Comparison of ENCODE assay signal across 18 cellular contexts in genomic region chr1:228511539-228512445, GRCh38.
"Had no signal": no experiment of that assay in that cellular context is flagged by ENCODE, and none has a peak within 500 bp of the region (broad histone marks: within the 10 kb centered on the region; RNA-seq: fewer than 3 reads in every experiment).

No MANE protein-coding gene starts in this region.

- H3K4me1 ChIP-seq: pancreas, transverse colon had no signal

- H3K9me3 Mint-ChIP-seq: activated CD4-positive, alpha-beta memory T cell treated with anti-CD3 and anti-CD28 coated beads, Interleukin-2, amount 10 ng/mL, durations not matched to agents 7 days and 5 days; activated naive CD4-positive, alpha-beta T cell treated with anti-CD3 and anti-CD28 coated beads for 36 hours; activated naive CD8-positive, alpha-beta T cell treated with anti-CD3 and anti-CD28 coated beads, Interleukin-2, amount 50 U/mL, for 24 hours; memory B cell; stimulated activated naive CD8-positive, alpha-beta T cell treated with anti-CD3 and anti-CD28 coated beads, Interleukin-15, Interleukin-2, amounts not matched to agents 100 ng/mL and 50 ng/mL, for 24 hours had no signal

- DNase-seq: activated CD4-positive, alpha-beta memory T cell treated with anti-CD3 and anti-CD28 coated beads, Interleukin-2, amount 10 ng/mL, durations not matched to agents 7 days and 5 days; activated CD4-positive, alpha-beta T cell treated with anti-CD3 and anti-CD28 coated beads for 48 hours; activated CD4-positive, CD25-positive, alpha-beta regulatory T cell; activated naive CD4-positive, alpha-beta T cell treated with anti-CD3 and anti-CD28 coated beads for 36 hours; activated naive CD8-positive, alpha-beta T cell treated with anti-CD3 and anti-CD28 coated beads, Interleukin-2, amount 50 U/mL, for 24 hours; anterior cingulate cortex; brain microvascular endothelial cell; cortex of kidney; foreskin melanocyte; T-helper 1 cell; T1000; transverse colon had no signal

- H3K27ac Mint-ChIP-seq: activated CD4-positive, alpha-beta memory T cell treated with anti-CD3 and anti-CD28 coated beads, Interleukin-2, amount 10 ng/mL, durations not matched to agents 7 days and 5 days; activated naive CD4-positive, alpha-beta T cell treated with anti-CD3 and anti-CD28 coated beads for 36 hours; activated naive CD8-positive, alpha-beta T cell treated with anti-CD3 and anti-CD28 coated beads, Interleukin-2, amount 50 U/mL, for 24 hours; memory B cell had no signal

- H3K4me1 Mint-ChIP-seq: memory B cell had no signal

- H3K4me3 ChIP-seq: pancreas, transverse colon had no signal

- H3K9me3 ChIP-seq: neutrophil, pancreas, transverse colon had no signal

- H3K27ac ChIP-seq: brain microvascular endothelial cell, neutrophil, pancreas, transverse colon had no signal

- H3K4me3 Mint-ChIP-seq: activated CD4-positive, alpha-beta memory T cell treated with anti-CD3 and anti-CD28 coated beads, Interleukin-2, amount 10 ng/mL, durations not matched to agents 7 days and 5 days; activated naive CD4-positive, alpha-beta T cell treated with anti-CD3 and anti-CD28 coated beads for 36 hours; activated naive CD8-positive, alpha-beta T cell treated with anti-CD3 and anti-CD28 coated beads, Interleukin-2, amount 50 U/mL, for 24 hours; memory B cell; stimulated activated naive CD8-positive, alpha-beta T cell treated with anti-CD3 and anti-CD28 coated beads, Interleukin-15, Interleukin-2, amounts not matched to agents 100 ng/mL and 50 ng/mL, for 24 hours had no signal

- H3K27me3 ChIP-seq: pancreas had no signal

- H3K36me3 Mint-ChIP-seq: naive thymus-derived CD4-positive, alpha-beta T cell had no signal

- H3K36me3 ChIP-seq: brain microvascular endothelial cell, neutrophil, pancreas, transverse colon had no signal

- FAIRE-seq: endometrium, pancreas had no signal
